In the genomic region with DNA sequence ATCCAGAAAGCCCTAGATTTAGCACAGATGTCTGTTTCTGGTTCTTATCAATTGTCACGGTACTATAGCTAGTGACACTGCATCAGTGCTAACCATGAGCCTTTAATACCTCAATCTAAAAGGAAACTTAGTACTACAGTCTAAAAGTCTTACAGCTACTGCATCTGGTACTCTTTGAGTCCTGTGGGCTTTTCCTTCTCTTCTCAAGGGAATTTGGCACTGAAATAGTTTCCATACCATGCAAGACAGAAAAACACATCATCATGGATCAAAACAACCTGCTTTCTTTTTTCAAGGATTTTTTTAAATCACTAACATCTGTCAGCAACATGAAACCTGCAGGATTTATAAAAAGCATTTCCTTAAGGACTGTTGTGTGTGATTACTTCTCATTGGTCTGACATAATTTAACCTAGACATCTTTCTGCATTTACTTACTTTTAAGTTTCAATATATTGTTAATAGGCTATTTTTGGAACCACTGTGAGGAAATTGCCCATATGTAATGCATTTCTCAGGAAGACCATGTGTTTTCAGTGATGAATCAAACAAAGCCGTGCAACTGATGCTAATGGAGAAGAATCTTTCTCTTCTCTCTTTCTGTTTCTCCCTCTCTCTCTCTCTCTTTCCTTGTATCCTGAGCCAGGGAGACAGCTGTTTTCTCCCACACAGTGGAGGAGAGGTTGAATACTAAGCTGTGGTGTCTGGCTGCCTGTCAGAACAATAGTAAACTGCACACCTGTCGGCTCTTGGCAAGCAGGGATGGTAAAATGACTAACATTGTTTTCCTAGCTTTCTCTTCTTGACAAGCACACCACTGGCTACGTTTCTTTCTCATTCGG, we compare ENCODE assay signal across 8 cellular contexts.
A peak's percentile ranks its signal among the peaks of the same experiment; 100 is the strongest.
DNase-seq lines count a peak whose midpoint lies in the region; ATAC-seq and TF ChIP-seq lines count a peak whose summit lies in the region.

No MANE protein-coding gene starts in this region.

- no peak for ATAC-seq in HG03045 (IDR thresholded peaks at IDR 0.05; ENCODE audit: unreplicated experiment)
- ATAC-seq in HG03378 (IDR thresholded peaks at IDR 0.05; ENCODE audit: unreplicated experiment): no peak

- H3K36me3 Mint-ChIP-seq in neural crest cell (ENCODE audit: low read depth): peaks cover 14% of the 10 kb centered on the region

- TF ChIP-seq CTCF in cardiac fibroblast (IDR thresholded peaks at IDR 0.05; ENCODE audit: low read depth, low read length) (no peak), neural crest cell (conservative IDR thresholded peaks at IDR 0.05) (no peak)

- DNase-seq in EL: peak; percentile 70
- peak; percentile 91 for DNase-seq in NCI-H2171 treated with DMSO at 0.1 percent for 48 hours (lab: John Stamatoyannopoulos, UW)
- peak; percentile 37 to 85 for DNase-seq in cardiac fibroblast (ENCODE audit: low read depth in 2 of 2)
- no peak for DNase-seq in neural crest cell (ENCODE audit: low read depth, low spot score)
- DNase-seq in stimulated activated naive CD4-positive, alpha-beta T cell (lab: John Stamatoyannopoulos, UW): no peak
- no peak for DNase-seq in epidermal melanocyte (ENCODE audit: insufficient read length, low spot score)

- H3K27ac Mint-ChIP-seq in neural crest cell (ENCODE audit: unreplicated experiment): peak overlapping the region; percentile 83

- H3K9me3 Mint-ChIP-seq in neural crest cell: peaks cover 16% of the 10 kb centered on the region

- H3K4me3 Mint-ChIP-seq in neural crest cell: peak overlapping the region; percentile 29

- H3K4me3 ChIP-seq in cardiac fibroblast (replicated peaks in 1 of 2; ENCODE audit: low read depth in 2 of 2, low read length in 2 of 2): no peak overlapping the region

- H3K27me3 Mint-ChIP-seq in neural crest cell (ENCODE audit: low read depth): no peaks in the 10 kb centered on the region

- peaks cover 9% of the 10 kb centered on the region for H3K4me1 Mint-ChIP-seq in neural crest cell

Comparison
In these comparisons a context has a peak if more than half of its experiments do, and no peak if none do; other contexts are left out.
1. DNase-seq: peak in EL (single experiment), NCI-H2171 treated with DMSO at 0.1 percent for 48 hours (single experiment) and cardiac fibroblast (2 of 2); none in neural crest cell (single experiment), stimulated activated naive CD4-positive, alpha-beta T cell (0 of 6) and epidermal melanocyte (single experiment).